Comparison of ENCODE assay signal across 1 cellular context in the genomic region with DNA sequence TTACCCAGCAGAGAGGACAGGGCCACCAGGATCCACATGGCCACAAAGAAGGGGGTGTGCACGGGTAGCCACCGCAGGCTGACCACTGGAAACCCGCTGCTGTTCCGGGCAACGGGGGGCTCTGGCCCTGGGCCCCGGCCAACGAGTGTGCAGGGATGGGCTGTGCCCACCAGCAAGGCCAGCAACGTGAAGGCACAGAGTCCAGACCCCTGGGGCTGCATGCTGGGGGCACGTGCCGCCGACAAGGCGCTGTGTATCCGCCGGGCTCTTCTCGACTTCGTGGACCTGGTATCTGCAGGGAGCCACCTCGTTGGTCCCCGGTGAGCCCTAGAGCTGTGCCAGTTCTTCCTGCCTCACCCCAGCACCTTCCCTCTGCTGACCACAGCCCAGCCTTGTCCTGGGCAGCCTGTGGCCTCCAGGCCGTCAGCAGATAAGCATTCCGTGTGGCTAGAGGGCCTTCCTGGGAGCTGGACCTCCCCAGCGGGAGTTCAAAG.
A peak's percentile ranks its signal among the peaks of the same experiment; 100 is the strongest.
TF ChIP-seq lines count a peak whose summit lies in the region.

No MANE protein-coding gene starts in this region.

TF ChIP-seq in K562, 482 proteins besides CTCF, POLR2A, EP300 and RAD21:
- TF ChIP-seq, protein P1, sequence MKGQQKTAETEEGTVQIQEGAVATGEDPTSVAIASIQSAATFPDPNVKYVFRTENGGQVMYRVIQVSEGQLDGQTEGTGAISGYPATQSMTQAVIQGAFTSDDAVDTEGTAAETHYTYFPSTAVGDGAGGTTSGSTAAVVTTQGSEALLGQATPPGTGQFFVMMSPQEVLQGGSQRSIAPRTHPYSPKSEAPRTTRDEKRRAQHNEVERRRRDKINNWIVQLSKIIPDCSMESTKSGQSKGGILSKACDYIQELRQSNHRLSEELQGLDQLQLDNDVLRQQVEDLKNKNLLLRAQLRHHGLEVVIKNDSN (CRISPR knock-in tag; IDR thresholded peaks at IDR 0.05) = 0 out of 2 replicates have a peak, but pooled peaks have one; percentile 7
- TF ChIP-seq FOXA3 (CRISPR knock-in tag; conservative IDR thresholded peaks at IDR 0.05 in 1 of 2, IDR thresholded peaks at IDR 0.05 in 1 of 2) = no peak
TF ChIP-seq in K562: peak in this region for 1.
